8 cellular contexts compared by ENCODE assay signal in genomic region chr1:228486596-228487335, GRCh38. TPM values are rescaled to one million over a fixed set of nuclear protein-coding genes. Genes with fewer than 3 reads are reported as not detected.
A peak's percentile ranks its signal among the peaks of the same experiment; 100 is the strongest.
DNase-seq lines count a peak whose midpoint lies in the region; TF ChIP-seq lines count a peak whose summit lies in the region.

No MANE protein-coding gene starts in this region.

- H3K27ac ChIP-seq in OCI-LY1 (ENCODE audit: low read depth, low read length, poor library complexity, severe bottlenecking), result peak overlapping the region; percentile 74
- H3K27ac ChIP-seq in epithelial cell of prostate, result peak overlapping the region; percentile 93
- peak overlapping the region; percentile 96 to 100 for H3K27ac ChIP-seq in mucosa of rectum (ENCODE audit: low read depth in 2 of 2, low read length in 2 of 2)

- no peaks in the 10 kb centered on the region for H3F3A ChIP-seq in OCI-LY1 (ENCODE audit: insufficient read depth, low read length)

- no peaks in the 10 kb centered on the region for H3K79me2 ChIP-seq in OCI-LY1 (ENCODE audit: insufficient read depth, low read length)

- peak overlapping the region; percentile 53 for H2AFZ ChIP-seq in OCI-LY1 (ENCODE audit: low read length)

- H3K4me3 ChIP-seq in OCI-LY1 (ENCODE audit: low read depth, low read length, poor library complexity, severe bottlenecking), result peak overlapping the region; percentile 100
- peak overlapping the region; percentile 95 for H3K4me3 ChIP-seq in mucosa of rectum (ENCODE audit: low read length in 2 of 2)

- no peaks in the 10 kb centered on the region for H3K9me2 ChIP-seq in OCI-LY1 (ENCODE audit: low read depth, low read length)

- H3K27me3 ChIP-seq in OCI-LY1 (ENCODE audit: insufficient read depth, low read length) (no peaks in the 10 kb centered on the region), mucosa of rectum (ENCODE audit: control insufficient read depth in 2 of 2, insufficient read depth in 2 of 2, low read length in 2 of 2) (no peaks in the 10 kb centered on the region)

- H3K9ac ChIP-seq in OCI-LY1 (ENCODE audit: low read length), result peak overlapping the region; percentile 99
- H3K9ac ChIP-seq in mucosa of rectum (ENCODE audit: low read depth in 1 of 2, low read length in 2 of 2), result peak overlapping the region; percentile 80 to 98

- TF ChIP-seq CTCF in GM20000 (IDR thresholded peaks at IDR 0.05; ENCODE audit: extremely low read depth, missing control alignments) (no peak), OCI-LY1 (IDR thresholded peaks at IDR 0.05; ENCODE audit: low read length) (no peak)

- peaks cover 11% of the 10 kb centered on the region for H3K36me3 ChIP-seq in OCI-LY1 (ENCODE audit: insufficient read depth, low read length)
- H3K36me3 ChIP-seq in mucosa of rectum (ENCODE audit: control insufficient read depth in 2 of 2, insufficient read depth in 2 of 2, low read length in 2 of 2), result peaks cover 12 to 16% of the 10 kb centered on the region in 2 donors

- H3K4me2 ChIP-seq in OCI-LY1 (ENCODE audit: low read length), result peak overlapping the region; percentile 100

- no peaks in the 10 kb centered on the region for H4K20me1 ChIP-seq in OCI-LY1 (ENCODE audit: insufficient read depth, low read length)

- H3K4me1 ChIP-seq in OCI-LY1 (ENCODE audit: insufficient read depth, low read length, severe bottlenecking) (peaks cover 40% of the 10 kb centered on the region), mucosa of rectum (ENCODE audit: control insufficient read depth in 2 of 2, insufficient read depth in 2 of 2, low read length in 2 of 2) (peaks cover 9 to 16% of the 10 kb centered on the region in 2 donors)

- DNase-seq in Caki2 (ENCODE audit: low read depth) (peak; percentile 93), GM20000 (ENCODE audit: low spot score) (peak; percentile 82), HS-5 (ENCODE audit: low read depth) (peak; percentile 74), activated T-cell treated with anti-CD3 and anti-CD28 coated beads for 1 hour (ENCODE audit: low read depth) (peak; percentile 74), epithelial cell of prostate (ENCODE audit: low read depth, low spot score) (peak; percentile 73)
- peak; percentile 82 for DNase-seq in stimulated activated CD8-positive, alpha-beta memory T cell treated with anti-CD3 and anti-CD28 coated beads, Interleukin-4, amount 100 ng/mL, for 48 hours

- H3K9me3 ChIP-seq in OCI-LY1 (ENCODE audit: low read length), result no peaks in the 10 kb centered on the region
- no peaks in the 10 kb centered on the region for H3K9me3 ChIP-seq in mucosa of rectum (ENCODE audit: control insufficient read depth in 2 of 2, low read length in 2 of 2)

- in situ Hi-C loops in Caki2 (cut with HindIII; ENCODE audit: low pct_unique_long_range_greater_than_20kb, low sequenced_read_pairs), result no loop called here

RNA-seq across cellular contexts. Expression of gene RNF187, which starts 0.4 kb away (rescaled TPM):
- 150 and 174 TPM in 2 replicates for total RNA-seq in Caki2 (2014; rRNA removed; shearing (Covaris generic); ENCODE audit: low replicate concordance)

Comparison
In these comparisons a context has a peak if more than half of its experiments do, and no peak if none do; other contexts are left out.
1. Peak in every context shown above with its lines: DNase-seq, H3K4me3 ChIP-seq and H3K27ac ChIP-seq.